In the genomic region with DNA sequence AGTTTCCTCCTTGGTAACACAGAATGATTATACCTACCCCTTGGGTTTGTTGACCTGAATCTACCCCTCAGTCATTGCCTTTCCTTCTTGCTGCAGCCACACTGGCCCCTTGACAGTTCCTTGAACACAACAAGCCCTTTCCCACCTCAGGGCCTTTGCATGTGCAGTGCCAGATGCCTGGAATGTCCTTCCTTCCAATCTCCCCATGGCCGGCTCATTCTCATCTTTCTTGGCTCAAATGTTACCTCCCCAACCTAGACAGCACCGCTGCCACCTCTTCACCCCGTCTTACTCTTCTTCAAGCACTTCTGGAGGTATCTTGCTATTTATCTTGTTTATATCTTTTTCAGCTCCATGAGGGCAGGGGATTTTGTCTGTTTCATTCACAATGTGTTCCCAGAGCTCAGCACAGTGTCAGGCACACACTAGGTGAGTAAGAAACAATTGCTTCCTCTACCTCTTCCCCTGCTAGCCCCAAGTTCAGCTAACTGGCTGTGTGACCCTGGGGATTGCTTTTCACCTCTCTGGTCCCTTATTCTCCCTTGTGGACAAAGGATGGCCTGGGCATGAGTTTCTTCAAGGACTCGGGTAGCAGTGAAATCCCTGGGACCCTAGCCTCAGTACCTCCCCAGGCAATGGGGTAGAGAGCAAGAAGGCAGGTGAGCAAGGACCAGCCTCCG, we compare ENCODE assay signal across 11 cellular contexts.
A peak's percentile ranks its signal among the peaks of the same experiment; 100 is the strongest.
DNase-seq lines count a peak whose midpoint lies in the region; ATAC-seq and TF ChIP-seq lines count a peak whose summit lies in the region.
"Had no signal": no experiment of that assay in that cellular context is flagged by ENCODE, and none has a peak within 500 bp of the region (broad histone marks: within the 10 kb centered on the region; RNA-seq: fewer than 3 reads in every experiment).

No MANE protein-coding gene starts in this region.

- H3K9ac ChIP-seq in GM23248 (peak overlapping the region; percentile 11; the same call in 1 of the 2 replicates), liver (ENCODE audit: low read depth in 1 of 2, low read length in 2 of 2) (peak overlapping the region in 1 of 2 donors; percentile 11)

- peak overlapping the region; percentile 32 for H3K27ac ChIP-seq in GM23248
- H3K27ac ChIP-seq in body of pancreas: peak overlapping the region; percentile 42 to 79 (median 66)
- H3K27ac ChIP-seq in liver (ENCODE audit: low read depth in 1 of 2, low read length in 2 of 2): peak overlapping the region; percentile 59 to 60
- H3K27ac ChIP-seq in gastrocnemius medialis: peak overlapping the region; percentile 37 to 57 (median 52)

- in situ Hi-C loops in GM23248 (cut with MboI) (no loop called here), gastrocnemius medialis (cut with MboI; ENCODE audit: low sequenced_read_pairs in 4 of 4) (no loop called here)

- intact Hi-C loops in body of pancreas (cut with DNase I): no loop called here
- intact Hi-C loops in gastrocnemius medialis (cut with DNase I; ENCODE audit: low total_unique reads): no loop called here

- H3K27me3 ChIP-seq in GM23248 (replicated peaks; ENCODE audit: insufficient read depth) (no peaks in the 10 kb centered on the region), body of pancreas (no peaks in the 10 kb centered on the region), liver (ENCODE audit: control insufficient read depth in 4 of 4, insufficient read depth in 4 of 4, low read length in 3 of 4) (no peaks in the 10 kb centered on the region), gastrocnemius medialis (no peaks in the 10 kb centered on the region)

- peaks cover 38% of the 10 kb centered on the region for H3F3A ChIP-seq in GM23248 (ENCODE audit: insufficient read depth)

- H3K9me2 ChIP-seq in GM23248 (ENCODE audit: insufficient read depth): no peaks in the 10 kb centered on the region

- no peaks in the 10 kb centered on the region for H4K20me1 ChIP-seq in GM23248 (ENCODE audit: insufficient read depth)

- H3K4me3 ChIP-seq in GM23248 (no peak overlapping the region), body of pancreas (no peak overlapping the region), liver (ENCODE audit: low read depth in 1 of 3, low read length in 3 of 3) (no peak overlapping the region), gastrocnemius medialis (no peak overlapping the region)

- peaks cover 30% of the 10 kb centered on the region for H3K4me1 ChIP-seq in GM23248 (ENCODE audit: insufficient read depth)
- peaks cover 38% of the 10 kb centered on the region for H3K4me1 ChIP-seq in body of pancreas
- peaks cover 11 to 39% (median 19%) of the 10 kb centered on the region in 4 donors for H3K4me1 ChIP-seq in liver (ENCODE audit: control insufficient read depth in 4 of 4, insufficient read depth in 4 of 4, low read length in 3 of 4)
- peaks cover 18 to 20% of the 10 kb centered on the region in 2 donors for H3K4me1 ChIP-seq in gastrocnemius medialis

- no peaks in the 10 kb centered on the region for H3K36me3 ChIP-seq in GM23248 (ENCODE audit: low read depth)
- H3K36me3 ChIP-seq in body of pancreas (replicated peaks in 1 of 2; ENCODE audit: insufficient read depth in 1 of 2, low read depth in 2 of 2): no peaks in the 10 kb centered on the region
- H3K36me3 ChIP-seq in liver (ENCODE audit: control insufficient read depth in 4 of 4, insufficient read depth in 3 of 4, low read depth in 1 of 4, low read length in 3 of 4): no peaks in the 10 kb centered on the region
- H3K36me3 ChIP-seq in gastrocnemius medialis: no peaks in the 10 kb centered on the region

- no peaks in the 10 kb centered on the region for H3K79me2 ChIP-seq in GM23248 (ENCODE audit: insufficient read depth)

- no peak overlapping the region for H2AFZ ChIP-seq in GM23248

- no peak for ATAC-seq in body of pancreas
- ATAC-seq in gastrocnemius medialis: no peak
- no peak for ATAC-seq in GM21515 (IDR thresholded peaks at IDR 0.05; ENCODE audit: unreplicated experiment)

- WGBS in GM23248 (ENCODE audit: low coverage in 1 of 2, low lambda C conversion rate in 2 of 2, missing lambda C conversion rate in 2 of 2), 2 experiments: 69 to 76% methylated on average over 5 of the region's 5 CpGs
- 53 to 67% methylated on average over 4 to 5 of the region's 5 CpGs for WGBS in body of pancreas, 2 donors
- WGBS in liver: 71% methylated on average over 5 of the region's 5 CpGs

- no peak for TF ChIP-seq POLR2A in body of pancreas (IDR thresholded peaks at IDR 0.05)
- TF ChIP-seq POLR2A in gastrocnemius medialis (IDR thresholded peaks at IDR 0.05): no peak

- DNase-seq in GM23248: no peak
- no peak for DNase-seq in body of pancreas
- no peak for DNase-seq in gastrocnemius medialis
- DNase-seq in cortex of kidney (lab: John Stamatoyannopoulos, UW): no peak
- no peak for DNase-seq in OCI-M1 (lab: John Stamatoyannopoulos, UW)
- DNase-seq in amygdala (lab: John Stamatoyannopoulos, UW): no peak
- DNase-seq: activated B cell treated with CpG ODN at 0.5 μM for 24 hours; activated CD8-positive, alpha-beta memory T cell treated with anti-CD3 and anti-CD28 coated beads, Interleukin-2, amount 50 U/mL, for 48 hours; nephron progenitor cell had no signal

- no peak for TF ChIP-seq RAD21 in liver (IDR thresholded peaks at IDR 0.05)

- H3K9me3 ChIP-seq in GM23248 (ENCODE audit: low read depth) (no peaks in the 10 kb centered on the region), body of pancreas (no peaks in the 10 kb centered on the region), liver (ENCODE audit: control insufficient read depth in 4 of 4, low read length in 3 of 4) (no peaks in the 10 kb centered on the region), gastrocnemius medialis (no peaks in the 10 kb centered on the region)

- TF ChIP-seq CTCF in body of pancreas (IDR thresholded peaks at IDR 0.05): no peak
- TF ChIP-seq CTCF in liver (IDR thresholded peaks at IDR 0.05; ENCODE audit: low read depth, low read length, missing input control): no peak
- TF ChIP-seq CTCF in gastrocnemius medialis (IDR thresholded peaks at IDR 0.05 in 4 of 5, conservative IDR thresholded peaks at IDR 0.05 in 1 of 5): no peak

- peak overlapping the region; percentile 39 for H3K4me2 ChIP-seq in GM23248 (ENCODE audit: unreplicated experiment)

TF ChIP-seq in liver, 16 proteins besides CTCF, POLR2A, EP300 and RAD21:
- no peak for TF ChIP-seq FOXA1 (IDR thresholded peaks at IDR 0.05)
- no peak for TF ChIP-seq YY1 (IDR thresholded peaks at IDR 0.05)
- TF ChIP-seq, protein P1, sequence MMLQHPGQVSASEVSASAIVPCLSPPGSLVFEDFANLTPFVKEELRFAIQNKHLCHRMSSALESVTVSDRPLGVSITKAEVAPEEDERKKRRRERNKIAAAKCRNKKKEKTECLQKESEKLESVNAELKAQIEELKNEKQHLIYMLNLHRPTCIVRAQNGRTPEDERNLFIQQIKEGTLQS (IDR thresholded peaks at IDR 0.05): no peak
- TF ChIP-seq HNF4A (conservative IDR thresholded peaks at IDR 0.05): no peak
- TF ChIP-seq, protein P2, sequence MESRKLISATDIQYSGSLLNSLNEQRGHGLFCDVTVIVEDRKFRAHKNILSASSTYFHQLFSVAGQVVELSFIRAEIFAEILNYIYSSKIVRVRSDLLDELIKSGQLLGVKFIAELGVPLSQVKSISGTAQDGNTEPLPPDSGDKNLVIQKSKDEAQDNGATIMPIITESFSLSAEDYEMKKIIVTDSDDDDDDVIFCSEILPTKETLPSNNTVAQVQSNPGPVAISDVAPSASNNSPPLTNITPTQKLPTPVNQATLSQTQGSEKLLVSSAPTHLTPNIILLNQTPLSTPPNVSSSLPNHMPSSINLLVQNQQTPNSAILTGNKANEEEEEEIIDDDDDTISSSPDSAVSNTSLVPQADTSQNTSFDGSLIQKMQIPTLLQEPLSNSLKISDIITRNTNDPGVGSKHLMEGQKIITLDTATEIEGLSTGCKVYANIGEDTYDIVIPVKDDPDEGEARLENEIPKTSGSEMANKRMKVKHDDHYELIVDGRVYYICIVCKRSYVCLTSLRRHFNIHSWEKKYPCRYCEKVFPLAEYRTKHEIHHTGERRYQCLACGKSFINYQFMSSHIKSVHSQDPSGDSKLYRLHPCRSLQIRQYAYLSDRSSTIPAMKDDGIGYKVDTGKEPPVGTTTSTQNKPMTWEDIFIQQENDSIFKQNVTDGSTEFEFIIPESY (IDR thresholded peaks at IDR 0.05): no peak
- no peak for TF ChIP-seq SP1 (IDR thresholded peaks at IDR 0.05)
- no peak for TF ChIP-seq JUND (IDR thresholded peaks at IDR 0.05)
- TF ChIP-seq, protein P3, sequence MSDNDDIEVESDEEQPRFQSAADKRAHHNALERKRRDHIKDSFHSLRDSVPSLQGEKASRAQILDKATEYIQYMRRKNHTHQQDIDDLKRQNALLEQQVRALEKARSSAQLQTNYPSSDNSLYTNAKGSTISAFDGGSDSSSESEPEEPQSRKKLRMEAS (IDR thresholded peaks at IDR 0.05): no peak
- no peak for TF ChIP-seq RXRA (IDR thresholded peaks at IDR 0.05)
- TF ChIP-seq TAF1 (conservative IDR thresholded peaks at IDR 0.05): no peak
- TF ChIP-seq, protein P4, sequence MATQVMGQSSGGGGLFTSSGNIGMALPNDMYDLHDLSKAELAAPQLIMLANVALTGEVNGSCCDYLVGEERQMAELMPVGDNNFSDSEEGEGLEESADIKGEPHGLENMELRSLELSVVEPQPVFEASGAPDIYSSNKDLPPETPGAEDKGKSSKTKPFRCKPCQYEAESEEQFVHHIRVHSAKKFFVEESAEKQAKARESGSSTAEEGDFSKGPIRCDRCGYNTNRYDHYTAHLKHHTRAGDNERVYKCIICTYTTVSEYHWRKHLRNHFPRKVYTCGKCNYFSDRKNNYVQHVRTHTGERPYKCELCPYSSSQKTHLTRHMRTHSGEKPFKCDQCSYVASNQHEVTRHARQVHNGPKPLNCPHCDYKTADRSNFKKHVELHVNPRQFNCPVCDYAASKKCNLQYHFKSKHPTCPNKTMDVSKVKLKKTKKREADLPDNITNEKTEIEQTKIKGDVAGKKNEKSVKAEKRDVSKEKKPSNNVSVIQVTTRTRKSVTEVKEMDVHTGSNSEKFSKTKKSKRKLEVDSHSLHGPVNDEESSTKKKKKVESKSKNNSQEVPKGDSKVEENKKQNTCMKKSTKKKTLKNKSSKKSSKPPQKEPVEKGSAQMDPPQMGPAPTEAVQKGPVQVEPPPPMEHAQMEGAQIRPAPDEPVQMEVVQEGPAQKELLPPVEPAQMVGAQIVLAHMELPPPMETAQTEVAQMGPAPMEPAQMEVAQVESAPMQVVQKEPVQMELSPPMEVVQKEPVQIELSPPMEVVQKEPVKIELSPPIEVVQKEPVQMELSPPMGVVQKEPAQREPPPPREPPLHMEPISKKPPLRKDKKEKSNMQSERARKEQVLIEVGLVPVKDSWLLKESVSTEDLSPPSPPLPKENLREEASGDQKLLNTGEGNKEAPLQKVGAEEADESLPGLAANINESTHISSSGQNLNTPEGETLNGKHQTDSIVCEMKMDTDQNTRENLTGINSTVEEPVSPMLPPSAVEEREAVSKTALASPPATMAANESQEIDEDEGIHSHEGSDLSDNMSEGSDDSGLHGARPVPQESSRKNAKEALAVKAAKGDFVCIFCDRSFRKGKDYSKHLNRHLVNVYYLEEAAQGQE (IDR thresholded peaks at IDR 0.05): no peak
- no peak for TF ChIP-seq HNF4G (IDR thresholded peaks at IDR 0.05)
